1 cellular context compared by ENCODE assay signal in genomic region chr1:1306661-1307260, GRCh38.
TF ChIP-seq lines count a peak whose summit lies in the region.

No MANE protein-coding gene starts in this region.

TF ChIP-seq in HepG2, 621 proteins besides CTCF, POLR2A, EP300 and RAD21 (continued from another document and continues in another):
- TF ChIP-seq FOXK2 (IDR thresholded peaks at IDR 0.05) (no peak), ZNF263 (CRISPR knock-in tag; IDR thresholded peaks at IDR 0.05) (peak; percentile 59; the same call in 1 of the 2 replicates), MNT (IDR thresholded peaks at IDR 0.05) (peak; percentile 76), RFXAP (CRISPR knock-in tag; IDR thresholded peaks at IDR 0.05; ENCODE audit: borderline replicate concordance) (0 out of 2 replicates have a peak, but pooled peaks have one; percentile 30), KDM2A (CRISPR knock-in tag; IDR thresholded peaks at IDR 0.05; ENCODE audit: borderline replicate concordance, low read depth) (peak; percentile 60; the same call in 1 of the 2 replicates), ZBTB43 (CRISPR knock-in tag; conservative IDR thresholded peaks at IDR 0.05) (0 out of 2 replicates have a peak, but pooled peaks have one; percentile 37), GABPB1 (CRISPR knock-in tag; IDR thresholded peaks at IDR 0.05) (no peak), ZNF772 (CRISPR knock-in tag; IDR thresholded peaks at IDR 0.05) (no peak), THAP11 (CRISPR knock-in tag; IDR thresholded peaks at IDR 0.05) (peak; percentile 62), KAT7 (CRISPR knock-in tag; IDR thresholded peaks at IDR 0.05; ENCODE audit: borderline replicate concordance) (peak; percentile 36; the same call in 1 of the 2 replicates), ZNF841 (CRISPR knock-in tag; IDR thresholded peaks at IDR 0.05; ENCODE audit: borderline replicate concordance) (no peak), STAT6 (CRISPR knock-in tag; IDR thresholded peaks at IDR 0.05; ENCODE audit: borderline replicate concordance) (no peak), PBX2 (CRISPR knock-in tag; IDR thresholded peaks at IDR 0.05) (no peak), ZNF530 (CRISPR knock-in tag; IDR thresholded peaks at IDR 0.05; ENCODE audit: low read depth) (no peak), PITX1 (CRISPR knock-in tag; IDR thresholded peaks at IDR 0.05) (0 out of 2 replicates have a peak, but pooled peaks have one; percentile 15), MAX (IDR thresholded peaks at IDR 0.05) (peak; percentile 89), ZNF768 (CRISPR knock-in tag; IDR thresholded peaks at IDR 0.05) (no peak), ZBTB38 (CRISPR knock-in tag; IDR thresholded peaks at IDR 0.05) (0 out of 2 replicates have a peak, but pooled peaks have one; percentile 70), ZNF616 (CRISPR knock-in tag; IDR thresholded peaks at IDR 0.05; ENCODE audit: low read depth) (no peak), PHF20 (CRISPR knock-in tag; IDR thresholded peaks at IDR 0.05) (0 out of 2 replicates have a peak, but pooled peaks have one; percentile 30), SOX6 (IDR thresholded peaks at IDR 0.05) (no peak), SOX6 (CRISPR knock-in tag; IDR thresholded peaks at IDR 0.05) (0 out of 2 replicates have a peak, but pooled peaks have one; percentile 29), HHEX (CRISPR knock-in tag; IDR thresholded peaks at IDR 0.05) (no peak), ZNF296 (CRISPR knock-in tag; conservative IDR thresholded peaks at IDR 0.05) (0 out of 2 replicates have a peak, but pooled peaks have one; percentile 30), TOPORS (CRISPR knock-in tag; IDR thresholded peaks at IDR 0.05) (no peak), ATF5 (CRISPR knock-in tag; IDR thresholded peaks at IDR 0.05; ENCODE audit: low read depth) (no peak), SRSF4 (IDR thresholded peaks at IDR 0.05; ENCODE audit: low read depth, low read length, poor library complexity, severe bottlenecking) (no peak), SALL1 (CRISPR knock-in tag; IDR thresholded peaks at IDR 0.05) (peak; percentile 71), TP53 (CRISPR knock-in tag; conservative IDR thresholded peaks at IDR 0.05) (no peak), ZNF207 (IDR thresholded peaks at IDR 0.05; ENCODE audit: borderline replicate concordance) (no peak), ZBTB2 (CRISPR knock-in tag; IDR thresholded peaks at IDR 0.05; ENCODE audit: low read depth) (no peak), MTF1 (CRISPR knock-in tag; IDR thresholded peaks at IDR 0.05) (no peak), ZNF589 (CRISPR knock-in tag; conservative IDR thresholded peaks at IDR 0.05) (0 out of 2 replicates have a peak, but pooled peaks have one; percentile 52), ZNF562 (CRISPR knock-in tag; IDR thresholded peaks at IDR 0.05; ENCODE audit: borderline replicate concordance) (no peak), ZNF614 (CRISPR knock-in tag; IDR thresholded peaks at IDR 0.05; ENCODE audit: borderline replicate concordance) (peak; percentile 10; the same call in 1 of the 2 replicates), ZNF646 (CRISPR knock-in tag; IDR thresholded peaks at IDR 0.05) (0 out of 2 replicates have a peak, but pooled peaks have one; percentile 10), FOXP1 (IDR thresholded peaks at IDR 0.05) (no peak), FOXP1 (CRISPR knock-in tag; IDR thresholded peaks at IDR 0.05) (0 out of 2 replicates have a peak, but pooled peaks have one; percentile 10), ZNF576 (CRISPR knock-in tag; IDR thresholded peaks at IDR 0.05) (0 out of 2 replicates have a peak, but pooled peaks have one; percentile 15), STAG1 (CRISPR knock-in tag; IDR thresholded peaks at IDR 0.05) (no peak), ZNF513 (CRISPR knock-in tag; conservative IDR thresholded peaks at IDR 0.05) (no peak), HMGA1 (CRISPR knock-in tag; conservative IDR thresholded peaks at IDR 0.05) (no peak; the same call in 1 of the 2 replicates), CBX1 (IDR thresholded peaks at IDR 0.05; ENCODE audit: low read depth) (peak; percentile 46), HES4 (CRISPR knock-in tag; IDR thresholded peaks at IDR 0.05; ENCODE audit: borderline replicate concordance) (no peak), PAF1 (CRISPR knock-in tag; IDR thresholded peaks at IDR 0.05) (no peak)
